8 cellular contexts compared by ENCODE assay signal in the genomic region with DNA sequence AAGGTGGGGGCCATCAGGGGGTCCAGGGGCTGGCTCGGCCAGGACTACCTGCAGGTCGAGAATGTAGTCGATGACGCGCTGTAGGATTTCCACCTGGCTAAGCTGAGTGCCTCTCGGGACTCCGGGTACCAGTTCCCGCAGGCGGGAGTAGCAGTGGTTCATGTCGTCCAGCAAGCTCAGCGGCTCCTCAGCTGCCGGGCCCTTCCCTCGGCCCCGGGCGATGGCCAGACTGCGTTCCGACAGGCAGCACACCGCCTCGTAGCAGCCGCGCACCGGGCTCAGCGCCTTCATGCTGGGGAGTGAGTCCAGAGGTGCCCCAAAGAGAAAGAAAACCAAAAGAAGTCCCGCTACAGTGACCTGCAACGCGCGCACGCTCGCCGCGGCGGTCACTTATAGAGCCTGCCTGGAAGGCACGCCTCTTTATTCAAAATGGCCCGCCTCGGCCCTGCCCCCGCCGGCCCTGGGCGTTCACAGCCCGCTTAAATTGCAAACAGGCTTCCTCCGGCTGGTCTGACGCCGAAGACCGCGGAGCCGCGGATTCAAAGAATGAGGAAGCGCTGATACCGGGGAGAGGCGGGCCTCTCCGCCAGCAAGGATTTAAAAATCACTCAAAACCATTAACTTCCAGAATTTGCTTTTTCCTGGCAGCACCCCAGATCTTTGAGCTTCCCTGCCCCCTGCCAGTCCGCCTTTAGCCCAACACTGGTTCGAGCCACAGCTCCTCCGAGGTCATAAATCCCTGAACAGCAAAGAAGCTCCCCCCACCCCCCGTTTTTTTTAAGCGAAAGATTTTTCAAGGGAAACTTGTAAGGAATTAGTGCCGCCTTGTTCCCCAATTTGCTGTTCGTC. TPM values are rescaled to one million over a fixed set of nuclear protein-coding genes. Genes with fewer than 3 reads are reported as not detected.
DNase-seq lines count a peak whose midpoint lies in the region; ATAC-seq lines count a peak whose summit lies in the region.

A gene with protein sequence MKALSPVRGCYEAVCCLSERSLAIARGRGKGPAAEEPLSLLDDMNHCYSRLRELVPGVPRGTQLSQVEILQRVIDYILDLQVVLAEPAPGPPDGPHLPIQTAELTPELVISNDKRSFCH (minus strand): TSS at position 366 of the 849 bp plus-strand sequence. CDS start 75 bp downstream, at position 291.

- intact Hi-C loops in right cardiac atrium (cut with DNase I), result no loop called here
- intact Hi-C loops in aorta (cut with DNase I), result loop anchor here in 1 of 2 donors (2.0 kb wide), 1 partner anchor 17 kb away; no protein-coding TSS in a partner anchor

- H3K27ac ChIP-seq in right cardiac atrium (ENCODE audit: low read length), result peak within 1 kb of the TSS; percentile 99
- peak within 1 kb of the TSS; percentile 100 for H3K27ac ChIP-seq in aorta (ENCODE audit: low read depth in 1 of 2, low read length in 2 of 2)

- H3K9me3 Mint-ChIP-seq in T-helper 2 cell treated with Interferon-gamma antibody and Interleukin-4, amounts not matched to agents 5 μg/mL and 100 μg/mL, for 36 hours, result no peaks in the 10 kb centered on the region

- H3K27ac Mint-ChIP-seq in T-helper 2 cell treated with Interferon-gamma antibody and Interleukin-4, amounts not matched to agents 5 μg/mL and 100 μg/mL, for 36 hours, result peak within 1 kb of the TSS; percentile 81

- peaks cover 41% of the 10 kb centered on the region for H3K27me3 Mint-ChIP-seq in T-helper 2 cell treated with Interferon-gamma antibody and Interleukin-4, amounts not matched to agents 5 μg/mL and 100 μg/mL, for 36 hours (ENCODE audit: low read depth)

- H3K9me3 ChIP-seq in right cardiac atrium (ENCODE audit: control insufficient read depth, low read length) (no peaks in the 10 kb centered on the region), aorta (ENCODE audit: control insufficient read depth, low read length) (no peaks in the 10 kb centered on the region)

- H3K4me1 Mint-ChIP-seq in T-helper 2 cell treated with Interferon-gamma antibody and Interleukin-4, amounts not matched to agents 5 μg/mL and 100 μg/mL, for 36 hours (ENCODE audit: low read depth), result peaks cover 56% of the 10 kb centered on the region

- H3K27me3 ChIP-seq in right cardiac atrium (ENCODE audit: control insufficient read depth, insufficient read depth) (no peaks in the 10 kb centered on the region), aorta (ENCODE audit: control insufficient read depth in 1 of 2, insufficient read depth in 2 of 2, low read length in 1 of 2) (no peaks in the 10 kb centered on the region)

- H3K36me3 Mint-ChIP-seq in T-helper 2 cell treated with Interferon-gamma antibody and Interleukin-4, amounts not matched to agents 5 μg/mL and 100 μg/mL, for 36 hours (ENCODE audit: low read depth), result peaks cover 3% of the 10 kb centered on the region

- H3K4me1 ChIP-seq in right cardiac atrium (ENCODE audit: control insufficient read depth, insufficient read depth, low read length) (peaks cover 5% of the 10 kb centered on the region), aorta (ENCODE audit: control insufficient read depth in 1 of 2, insufficient read depth in 2 of 2, low read length in 2 of 2) (peaks cover 0 to 5% of the 10 kb centered on the region in 2 donors)

- H3K36me3 ChIP-seq in aorta (ENCODE audit: control insufficient read depth in 1 of 2, insufficient read depth in 2 of 2, low read length in 1 of 2), result no peaks in the 10 kb centered on the region

- ATAC-seq in GM18498 (IDR thresholded peaks at IDR 0.05; ENCODE audit: unreplicated experiment) (peak; percentile 63), HG02870 (IDR thresholded peaks at IDR 0.05; ENCODE audit: unreplicated experiment) (peak; percentile 64), right cardiac atrium (peak; percentile 71 to 76), aorta (ENCODE audit: low FRiP score) (peak; percentile 86)

- peak; percentile 80 for DNase-seq in NCI-H1694 treated with DMSO at 0.1 percent for 48 hours (lab: John Stamatoyannopoulos, UW)
- peak; percentile 96 for DNase-seq in T-helper 2 cell treated with Interferon-gamma antibody and Interleukin-4, amounts not matched to agents 5 μg/mL and 100 μg/mL, for 36 hours (ENCODE audit: low spot score)
- DNase-seq in anterior cingulate cortex (lab: John Stamatoyannopoulos, UW), result peak in 55 of 58 donors; percentile 19 to 94 (median 79)
- DNase-seq in right cardiac atrium, result peak; percentile 99
- DNase-seq in renal cortical epithelial cell (ENCODE audit: low read depth), result peak; percentile 89
- DNase-seq in aorta, result peak; percentile 99

- WGBS in right cardiac atrium, result under 1% methylated on average over 57 of the region's 57 CpGs
- 0% methylated on average over 54 to 57 of the region's 57 CpGs for WGBS in aorta, 2 donors

- H3K4me3 ChIP-seq in right cardiac atrium (ENCODE audit: low read length), result peak within 1 kb of the TSS; percentile 89
- H3K4me3 ChIP-seq in aorta (ENCODE audit: low read length in 2 of 2), result peak within 1 kb of the TSS; percentile 93 to 99

- peak within 1 kb of the TSS; percentile 87 for H3K4me3 Mint-ChIP-seq in T-helper 2 cell treated with Interferon-gamma antibody and Interleukin-4, amounts not matched to agents 5 μg/mL and 100 μg/mL, for 36 hours

RNA-seq across cellular contexts. Expression of the gene that starts here (rescaled TPM):
- total RNA-seq in right cardiac atrium (100 to 1,000 TPM; 162 to 225 (median 179) TPM), renal cortical epithelial cell (29.9 and 65.3 TPM in 2 replicates), aorta (100 to 1,000 TPM; 368 to 390 TPM)
- polyA plus RNA-seq in right cardiac atrium (208 TPM), aorta (100 to 1,000 TPM; 349 to 603 TPM)

Comparison
In these comparisons a context has a peak if more than half of its experiments do, and no peak if none do; other contexts are left out.
1. Peak in every context shown above with its lines: DNase-seq, ATAC-seq, H3K4me3 ChIP-seq and H3K27ac ChIP-seq.